In genomic region chr15:99126195-99126594, GRCh38 we compare ENCODE assay signal across 25 cellular contexts. TPM values are rescaled to one million over a fixed set of nuclear protein-coding genes. Genes with fewer than 3 reads are reported as not detected.
DNase-seq lines count a peak whose midpoint lies in the region; ATAC-seq and TF ChIP-seq lines count a peak whose summit lies in the region.
"Had no signal": no experiment of that assay in that cellular context is flagged by ENCODE, and none has a peak within 500 bp of the region (broad histone marks: within the 10 kb centered on the region; RNA-seq: fewer than 3 reads in every experiment).

No MANE protein-coding gene starts in this region.

- intact Hi-C loops in left ventricle myocardium inferior (cut with micrococcal nuclease) (no loop called here), Right ventricle myocardium inferior (cut with DNase I) (no loop called here), posterior vena cava (cut with DNase I) (no loop called here), vagina (cut with DNase I) (no loop called here)

- H3K9me3 ChIP-seq in left ventricle myocardium inferior (replicated peaks) = no peaks in the 10 kb centered on the region
- H3K9me3 ChIP-seq in vagina = no peaks in the 10 kb centered on the region

- H3K4me1 ChIP-seq in left ventricle myocardium inferior (peaks cover 66% of the 10 kb centered on the region), vagina (peaks cover 47% of the 10 kb centered on the region)

- no peak overlapping the region for H3K4me3 ChIP-seq in left ventricle myocardium inferior
- H3K4me3 ChIP-seq in vagina = no peak overlapping the region
- H3K4me3 ChIP-seq: GM12878, GM23248 had no signal

- no peak for DNase-seq in left ventricle myocardium inferior
- DNase-seq in Right ventricle myocardium inferior (ENCODE audit: missing footprints) = no peak
- DNase-seq in left kidney (ENCODE audit: low read depth, low spot score) = peak; percentile 45
- peak; percentile 64 for DNase-seq in posterior vena cava (ENCODE audit: low spot score)
- DNase-seq in vagina (ENCODE audit: extremely low spot score in 2 of 2) = no peak
- DNase-seq in iPS-NIHi11 (ENCODE audit: low spot score) = no peak
- DNase-seq in DMS53 treated with DMSO at 0.1 percent for 48 hours (lab: John Stamatoyannopoulos, UW; ENCODE audit: unreplicated experiment) = no peak
- DNase-seq: activated CD4-positive, alpha-beta T cell treated with anti-CD3 and anti-CD28 coated beads for 4 hours; activated T-cell treated with anti-CD3 and anti-CD28 coated beads for 4 hours; CD4-positive, alpha-beta T cell; EL; glutamatergic neuron; GM23248; Kasumi-1; naive B cell; NCI-H146; NCI-H510A treated with DMSO at 0.1 percent for 48 hours; PC-3; SHP77; stimulated activated CD4-positive, alpha-beta T cell treated with anti-CD3 and anti-CD28 coated beads, Interleukin-4, amount 100 ng/mL, for 24 hours had no signal

- TF ChIP-seq POLR2A in vagina (IDR thresholded peaks at IDR 0.05) = no peak

- H3K27me3 ChIP-seq in left ventricle myocardium inferior (ENCODE audit: low read depth) (no peaks in the 10 kb centered on the region), vagina (no peaks in the 10 kb centered on the region)

- no peak for TF ChIP-seq CTCF in left ventricle myocardium inferior (IDR thresholded peaks at IDR 0.05; ENCODE audit: borderline replicate concordance)
- TF ChIP-seq CTCF in vagina (IDR thresholded peaks at IDR 0.05) = no peak

- ATAC-seq in Right ventricle myocardium inferior = no peak
- no peak for ATAC-seq in GM19023 (IDR thresholded peaks at IDR 0.05; ENCODE audit: unreplicated experiment)
- ATAC-seq: activated naive CD4-positive, alpha-beta T cell treated with anti-CD3 and anti-CD28 coated beads, Interleukin-2, amount 50 U/mL, for 72 hours; GM12878; HepG2; PC-3; stimulated activated memory B cell treated with anti-CD40 and anti-IgM and Interleukin-4, amounts not matched to agents 10 μg/mL and 1 μg/mL and 100 μg/mL, for 72 hours had no signal

- H3K36me3 ChIP-seq in left ventricle myocardium inferior (peaks cover 40% of the 10 kb centered on the region), vagina (peaks cover 0 to 15% of the 10 kb centered on the region in 2 donors)

- H3K27ac ChIP-seq in left ventricle myocardium inferior (replicated peaks) = peak overlapping the region; percentile 94
- H3K27ac ChIP-seq in vagina = peak overlapping the region; percentile 77
- H3K27ac ChIP-seq: GM23248 had no signal

RNA-seq across cellular contexts. Expression of gene SYNM, which starts 21.3 kb away (rescaled TPM):
- total RNA-seq in left ventricle myocardium inferior (378 TPM), Right ventricle myocardium inferior (311 TPM), posterior vena cava (100 to 1,000 TPM; 447 to 863 TPM), vagina (62.6 TPM)

Comparison
In these comparisons a context has a peak if more than half of its experiments do, and no peak if none do; other contexts are left out.
1. DNase-seq: peak in left kidney (single experiment) and posterior vena cava (single experiment); none in left ventricle myocardium inferior (single experiment), Right ventricle myocardium inferior (single experiment), vagina (0 of 2), iPS-NIHi11 (single experiment) and DMS53 treated with DMSO at 0.1 percent for 48 hours (single experiment).